In genomic region chr5:54309751-54310432, GRCh38 we compare ENCODE assay signal across 7 cellular contexts. TPM values are rescaled to one million over a fixed set of nuclear protein-coding genes. Genes with fewer than 3 reads are reported as not detected.
DNase-seq lines count a peak whose midpoint lies in the region; ATAC-seq, FAIRE-seq and TF ChIP-seq lines count a peak whose summit lies in the region.

No MANE protein-coding gene starts in this region.

- intact Hi-C loops in HCT116 (cut with micrococcal nuclease) = loop anchor here (10.0 kb wide), 1 partner anchor 105 kb away; no protein-coding TSS in a partner anchor
- intact Hi-C loops in endothelial cell of umbilical vein (cut with micrococcal nuclease) = loop anchor here (1.0 to 2.0 kb wide), 3 partner anchors 67 to 829 kb away; partner anchors contain the start of gene FST
- intact Hi-C loops in mucosa of descending colon (cut with DNase I, micrococcal nuclease) = no loop called here

- H3K27me3 ChIP-seq in HCT116 (ENCODE audit: insufficient read depth, low read length) = no peaks in the 10 kb centered on the region
- peaks cover 8 to 10% of the 10 kb centered on the region in 2 experiments for H3K27me3 ChIP-seq in endothelial cell of umbilical vein (ENCODE audit: control insufficient read depth in 2 of 2, insufficient read depth in 2 of 2, low read length in 2 of 2)
- no peaks in the 10 kb centered on the region for H3K27me3 ChIP-seq in subcutaneous abdominal adipose tissue (ENCODE audit: control insufficient read depth in 5 of 5, insufficient read depth in 4 of 5, low read length in 5 of 5)

- FAIRE-seq in endothelial cell of umbilical vein (lab: Jason Lieb, UNC) = no peak

- H3K4me2 ChIP-seq in HCT116 (ENCODE audit: low read length) = peak overlapping the region; percentile 96
- H3K4me2 ChIP-seq in endothelial cell of umbilical vein (ENCODE audit: insufficient read depth, low read length) = peak overlapping the region; percentile 62

- CTCF ChIA-PET in HCT116 (lab: Charles Lee) = interaction anchor here (1.3 kb wide), 1 partner anchor 109 kb away, joined by 4 read pairs; no protein-coding TSS in a partner anchor
- CTCF ChIA-PET in activated CD8-positive, alpha-beta T cell treated with anti-CD3 and anti-CD28 coated beads, Interleukin-2, amount 10 ng/mL, durations not matched to agents 7 days and 5 days (lab: Charles Lee) = interaction anchor here (0.7 to 2.8 kb wide), 8 partner anchors 17 to 585 kb away, joined by 3 to 25 read pairs (median 8); partner anchors contain the start of gene SNX18
- CTCF ChIA-PET in endothelial cell of umbilical vein (lab: Charles Lee) = interaction anchor here (1.0 to 3.0 kb wide), 5 partner anchors 52 to 557 kb away, joined by 5 to 29 read pairs (median 6); no protein-coding TSS in a partner anchor

- H3K9me3 ChIP-seq in HCT116 (ENCODE audit: control insufficient read depth in 1 of 2, insufficient read depth in 1 of 2, low read depth in 1 of 2, low read length in 2 of 2) = no peaks in the 10 kb centered on the region
- no peaks in the 10 kb centered on the region for H3K9me3 ChIP-seq in endothelial cell of umbilical vein (replicated peaks; ENCODE audit: control insufficient read depth, insufficient read depth, low read length)
- H3K9me3 ChIP-seq in mucosa of descending colon = no peaks in the 10 kb centered on the region
- no peaks in the 10 kb centered on the region for H3K9me3 ChIP-seq in subcutaneous abdominal adipose tissue (ENCODE audit: control insufficient read depth in 5 of 5, low read length in 5 of 5)

- no peaks in the 10 kb centered on the region; the same call in 1 of the 2 replicates for H3K79me2 ChIP-seq in HCT116 (ENCODE audit: insufficient read depth, low read length)
- H3K79me2 ChIP-seq in endothelial cell of umbilical vein (ENCODE audit: control insufficient read depth, insufficient read depth, low read length) = peaks cover 2% of the 10 kb centered on the region

- peaks cover 9 to 19% of the 10 kb centered on the region in 2 experiments; a peak in 2 of 4 replicates for H3K4me1 ChIP-seq in HCT116 (ENCODE audit: control insufficient read depth in 1 of 2, insufficient read depth in 2 of 2, low read length in 2 of 2)
- peaks cover 24% of the 10 kb centered on the region for H3K4me1 ChIP-seq in endothelial cell of umbilical vein (ENCODE audit: control insufficient read depth, extremely low read depth, insufficient read depth, low read length)
- H3K4me1 ChIP-seq in mucosa of descending colon (ENCODE audit: low read depth) = peaks cover 10% of the 10 kb centered on the region
- H3K4me1 ChIP-seq in subcutaneous abdominal adipose tissue (ENCODE audit: control insufficient read depth in 5 of 5, insufficient read depth in 5 of 5, low read length in 5 of 5) = peaks cover 0 to 30% (median 24%) of the 10 kb centered on the region in 5 donors

- no peak for TF ChIP-seq POLR2A in HCT116 (IDR thresholded peaks at IDR 0.05; ENCODE audit: borderline replicate concordance, extremely low read depth, insufficient read depth, insufficient read length)
- TF ChIP-seq POLR2A in endothelial cell of umbilical vein (IDR thresholded peaks at IDR 0.05; ENCODE audit: low read depth, low read length) = no peak

- H2AFZ ChIP-seq in HCT116 (ENCODE audit: low read depth, low read length, poor library complexity, severe bottlenecking) = peak overlapping the region; percentile 87
- peak overlapping the region; percentile 99 for H2AFZ ChIP-seq in endothelial cell of umbilical vein (ENCODE audit: low read depth, low read length)

- peak overlapping the region; percentile 50 for H3K27ac ChIP-seq in HCT116 (ENCODE audit: low read depth, low read length)
- peak overlapping the region; percentile 45 for H3K27ac ChIP-seq in endothelial cell of umbilical vein (ENCODE audit: insufficient read depth, low read depth, low read length)
- H3K27ac ChIP-seq in subcutaneous abdominal adipose tissue (ENCODE audit: low read depth, low read length) = peak overlapping the region; percentile 62

- H3K4me1 Mint-ChIP-seq in activated CD8-positive, alpha-beta T cell treated with anti-CD3 and anti-CD28 coated beads, Interleukin-2, amount 10 ng/mL, durations not matched to agents 7 days and 5 days (ENCODE audit: low read depth) = peaks cover 20% of the 10 kb centered on the region

- H3K4me3 Mint-ChIP-seq in activated CD8-positive, alpha-beta T cell treated with anti-CD3 and anti-CD28 coated beads, Interleukin-2, amount 10 ng/mL, durations not matched to agents 7 days and 5 days = peak overlapping the region; percentile 91

- peak overlapping the region; percentile 92 for H3K27ac Mint-ChIP-seq in activated CD8-positive, alpha-beta T cell treated with anti-CD3 and anti-CD28 coated beads, Interleukin-2, amount 10 ng/mL, durations not matched to agents 7 days and 5 days

- POLR2A ChIA-PET in HCT116 (lab: Charles Lee) = interaction anchor here (0.8 to 1.3 kb wide), 8 partner anchors 8 to 76 kb away, joined by 3 to 9 read pairs (median 3); no protein-coding TSS in a partner anchor
- POLR2A ChIA-PET in activated CD8-positive, alpha-beta T cell treated with anti-CD3 and anti-CD28 coated beads, Interleukin-2, amount 10 ng/mL, durations not matched to agents 7 days and 5 days (lab: Charles Lee) = interaction anchor here (0.6 to 2.4 kb wide), 5 partner anchors 14 to 1322 kb away, joined by 3 to 12 read pairs (median 3); no protein-coding TSS in a partner anchor
- POLR2A ChIA-PET in endothelial cell of umbilical vein (lab: Charles Lee) = interaction anchor here (0.6 to 1.1 kb wide), 21 partner anchors 9 to 1683 kb away, joined by 3 to 18 read pairs (median 4); partner anchors contain the start of gene GPX8

- H3K9me1 ChIP-seq in endothelial cell of umbilical vein (replicated peaks; ENCODE audit: control insufficient read depth, extremely low read depth, insufficient read depth, low read length) = no peaks in the 10 kb centered on the region

- dilution Hi-C loops in endothelial cell of umbilical vein (cut with MboI; ENCODE audit: extremely low pct_ligation_motif_present, low sequenced_read_pairs) = no loop called here

- H3K9me3 Mint-ChIP-seq in activated CD8-positive, alpha-beta T cell treated with anti-CD3 and anti-CD28 coated beads, Interleukin-2, amount 10 ng/mL, durations not matched to agents 7 days and 5 days (ENCODE audit: insufficient read depth) = no peaks in the 10 kb centered on the region

- no peak for TF ChIP-seq CTCF in HCT116 (IDR thresholded peaks at IDR 0.05 in 2 of 3, conservative IDR thresholded peaks at IDR 0.05 in 1 of 3; ENCODE audit: borderline replicate concordance in 1 of 3, insufficient read depth in 1 of 3, low read depth in 2 of 3, low read length in 2 of 3)
- no peak for TF ChIP-seq CTCF in endothelial cell of umbilical vein (IDR thresholded peaks at IDR 0.05; ENCODE audit: extremely low read depth in 1 of 2, insufficient read depth in 1 of 2, low read depth in 1 of 2, low read length in 2 of 2)
- TF ChIP-seq CTCF in mucosa of descending colon (IDR thresholded peaks at IDR 0.05) = no peak

- ATAC-seq in GM18499 (IDR thresholded peaks at IDR 0.05; ENCODE audit: insufficient read depth, unreplicated experiment) = peak; percentile 1
- ATAC-seq in HCT116 = peak; percentile 48
- peak; percentile 27 for ATAC-seq in activated CD8-positive, alpha-beta T cell treated with anti-CD3 and anti-CD28 coated beads, Interleukin-2, amount 10 ng/mL, durations not matched to agents 7 days and 5 days
- ATAC-seq in mucosa of descending colon = peak; percentile 56

- H3K27me3 Mint-ChIP-seq in activated CD8-positive, alpha-beta T cell treated with anti-CD3 and anti-CD28 coated beads, Interleukin-2, amount 10 ng/mL, durations not matched to agents 7 days and 5 days (ENCODE audit: low read depth) = peaks cover 12% of the 10 kb centered on the region

- H3K4me3 ChIP-seq in HCT116 (replicated peaks in 1 of 2; ENCODE audit: low read depth in 1 of 2, low read length in 2 of 2) (peak overlapping the region; percentile 61 to 85), endothelial cell of umbilical vein (replicated peaks in 1 of 3; ENCODE audit: insufficient read depth in 1 of 3, low read depth in 1 of 3, low read length in 3 of 3) (peak overlapping the region; percentile 83 to 95 (median 88)), mucosa of descending colon (peak overlapping the region; percentile 81), subcutaneous abdominal adipose tissue (ENCODE audit: low read depth in 1 of 5, low read length in 5 of 5) (peak overlapping the region; percentile 83 to 97 (median 97))

- no peaks in the 10 kb centered on the region for H3K36me3 Mint-ChIP-seq in activated CD8-positive, alpha-beta T cell treated with anti-CD3 and anti-CD28 coated beads, Interleukin-2, amount 10 ng/mL, durations not matched to agents 7 days and 5 days (ENCODE audit: low read depth)

- BruUV-seq in HCT116 (replicated peaks; lab: Mats Ljungman, UMichigan) (no TSS peak), endothelial cell of umbilical vein (replicated peaks; lab: Mats Ljungman, UMichigan) (no TSS peak)

- DNase-seq in HCT116 (ENCODE audit: low read depth, low spot score) (no peak), M059J (ENCODE audit: low read depth) (peak; percentile 53), endothelial cell of umbilical vein (ENCODE audit: low read depth, low spot score) (peak; percentile 62), mucosa of descending colon (peak; percentile 63 to 72 (median 67))
- DNase-seq in activated CD8-positive, alpha-beta T cell treated with anti-CD3 and anti-CD28 coated beads, Interleukin-2, amount 10 ng/mL, durations not matched to agents 7 days and 5 days = peak; percentile 48

- no peaks in the 10 kb centered on the region for H3K36me3 ChIP-seq in HCT116 (ENCODE audit: control insufficient read depth in 1 of 2, insufficient read depth in 2 of 2, low read length in 2 of 2)
- H3K36me3 ChIP-seq in endothelial cell of umbilical vein (ENCODE audit: control insufficient read depth in 2 of 2, extremely low read depth in 1 of 2, insufficient read depth in 2 of 2, low read length in 2 of 2) = no peaks in the 10 kb centered on the region
- H3K36me3 ChIP-seq in mucosa of descending colon (ENCODE audit: low read depth) = no peaks in the 10 kb centered on the region
- H3K36me3 ChIP-seq in subcutaneous abdominal adipose tissue (ENCODE audit: control insufficient read depth in 5 of 5, insufficient read depth in 5 of 5, low read length in 5 of 5) = no peaks in the 10 kb centered on the region

- no peaks in the 10 kb centered on the region for H3K9me2 ChIP-seq in HCT116 (ENCODE audit: insufficient read depth)

- no peak for TF ChIP-seq RAD21 in HCT116 (IDR thresholded peaks at IDR 0.05; ENCODE audit: low read depth)

- H4K20me1 ChIP-seq in HCT116 (ENCODE audit: insufficient read depth) = no peaks in the 10 kb centered on the region
- H4K20me1 ChIP-seq in endothelial cell of umbilical vein (replicated peaks; ENCODE audit: control insufficient read depth, extremely low read depth, insufficient read depth, low read length) = no peaks in the 10 kb centered on the region

- RAD21 ChIA-PET in HCT116 (lab: Charles Lee; ENCODE audit: low non-redundant PET in 1 of 2, low total read pairs in 2 of 2, uncharacterized antibody in 2 of 2, unreplicated experiment in 2 of 2) = no interaction called here

- H3K9ac ChIP-seq in HCT116 (ENCODE audit: low read length) = peak overlapping the region; percentile 77
- H3K9ac ChIP-seq in endothelial cell of umbilical vein (replicated peaks; ENCODE audit: extremely low read depth, insufficient read depth, low read length) = peak overlapping the region; percentile 95
- H3K9ac ChIP-seq in subcutaneous abdominal adipose tissue (ENCODE audit: low read length in 5 of 5) = peak overlapping the region; percentile 75 to 94 (median 90)

RNA-seq across cellular contexts. Expression of gene ARL15, which starts 0.5 kb away (rescaled TPM):
- 15.0 TPM for total RNA-seq in HCT116 (2021; ENCODE audit: unreplicated experiment)
- polyA plus RNA-seq in HCT116 (2012) = 6.0 and 7.7 TPM in 2 replicates
- 7.9 and 20.6 TPM in 2 replicates for total RNA-seq in M059J (2014; rRNA removed; shearing (Covaris generic))
- total RNA-seq in activated CD8-positive, alpha-beta T cell treated with anti-CD3 and anti-CD28 coated beads, Interleukin-2, amount 10 ng/mL, durations not matched to agents 7 days and 5 days = 10 to 100 TPM; 10.6 to 12.3 TPM
- 24.4 and 27.3 TPM in 2 replicates for total RNA-seq in endothelial cell of umbilical vein
- 8.6 and 11.9 TPM in 2 replicates for polyA plus RNA-seq in endothelial cell of umbilical vein
- 7.4 and 7.8 TPM in 2 replicates for polyA plus RNA-seq in endothelial cell of umbilical vein (2011; cell fraction: cytosol; rRNA removed)
- 11.9 and 13.6 TPM in 2 replicates for polyA plus RNA-seq in endothelial cell of umbilical vein (2011; cell fraction: nucleus; rRNA removed)
- 9.5 and 13.5 TPM in 2 replicates for polyA plus RNA-seq in endothelial cell of umbilical vein (2012)
- polyA minus RNA-seq in endothelial cell of umbilical vein = 61.3 and 76.6 TPM in 2 replicates
- 3.2 TPM for polyA minus RNA-seq in endothelial cell of umbilical vein (2011; cell fraction: cytosol; rRNA and poly(A)+ RNA removed)
- polyA minus RNA-seq in endothelial cell of umbilical vein (2011; cell fraction: nucleus; rRNA and poly(A)+ RNA removed) = 94.9 and 130 TPM in 2 replicates
- total RNA-seq in mucosa of descending colon = 10 to 100 TPM; 21.2 to 34.8 (median 30.1) TPM

Comparison
In these comparisons a context has a peak if more than half of its experiments do, and no peak if none do; other contexts are left out.
1. ATAC-seq: peak in every context shown above with its lines; median percentile 56 in mucosa of descending colon; 48 in HCT116; 27 in activated CD8-positive, alpha-beta T cell treated with anti-CD3 and anti-CD28 coated beads, Interleukin-2, amount 10 ng/mL, durations not matched to agents 7 days and 5 days; 1 in GM18499.
2. intact Hi-C loops: an anchor here in HCT116 (10.0 kb wide) and endothelial cell of umbilical vein (1.0 to 2.0 kb wide); none called in mucosa of descending colon.